ENCODE assay signal across 9 cellular contexts in the genomic region with DNA sequence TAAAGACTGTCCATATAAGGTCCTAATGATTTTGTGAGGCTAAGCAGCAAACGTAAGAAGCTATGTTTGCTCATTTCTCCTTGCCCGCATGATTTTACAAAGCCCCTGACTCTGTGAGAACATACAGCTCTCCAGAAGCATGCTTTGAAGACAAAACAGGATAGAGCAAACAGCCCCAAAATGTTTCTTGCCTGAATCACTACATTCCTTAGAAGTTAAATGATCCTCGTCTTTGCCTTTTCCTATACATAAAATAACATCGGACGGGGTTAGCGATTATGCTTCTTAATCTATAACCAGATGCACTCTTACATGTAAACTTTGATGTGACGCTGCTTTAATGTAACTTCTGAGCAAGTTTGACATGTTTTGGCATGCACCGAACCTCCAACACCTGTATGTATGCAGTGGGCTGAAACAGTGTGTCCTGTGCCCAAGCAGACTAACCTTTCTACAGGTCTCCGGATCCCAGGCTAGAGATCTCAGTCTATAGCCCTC.
A peak's percentile ranks its signal among the peaks of the same experiment; 100 is the strongest.
DNase-seq lines count a peak whose midpoint lies in the region; ATAC-seq, FAIRE-seq and TF ChIP-seq lines count a peak whose summit lies in the region.
"Had no signal": no experiment of that assay in that cellular context is flagged by ENCODE, and none has a peak within 500 bp of the region (broad histone marks: within the 10 kb centered on the region; RNA-seq: fewer than 3 reads in every experiment).

No MANE protein-coding gene starts in this region.

- no peak overlapping the region for H3K27ac ChIP-seq in OCI-LY7 (ENCODE audit: low read depth, low read length, poor library complexity, severe bottlenecking)

- H3K36me3 ChIP-seq in OCI-LY7 (ENCODE audit: insufficient read depth, low read length), result no peaks in the 10 kb centered on the region

- H3K4me2 ChIP-seq in OCI-LY7 (ENCODE audit: low read length), result no peak overlapping the region

- no peak for FAIRE-seq in D721Med (lab: Jason Lieb, UNC)

- H4K20me1 ChIP-seq in OCI-LY7 (ENCODE audit: insufficient read depth, low read length), result no peaks in the 10 kb centered on the region

- POLR2A ChIA-PET in OCI-LY7 (lab: Charles Lee), result interaction anchor here (0.7 kb wide), 1 partner anchor 33 kb away, joined by 4 read pairs; no protein-coding TSS in a partner anchor

- H3K9me2 ChIP-seq in OCI-LY7 (ENCODE audit: insufficient read depth, low read length), result no peaks in the 10 kb centered on the region

- H3K79me2 ChIP-seq in OCI-LY7 (ENCODE audit: insufficient read depth, low read depth, low read length), result no peaks in the 10 kb centered on the region

- no peaks in the 10 kb centered on the region for H3K4me1 ChIP-seq in OCI-LY7 (ENCODE audit: insufficient read depth, low read length, poor library complexity, severe bottlenecking)

- ATAC-seq in GM18873 (IDR thresholded peaks at IDR 0.05; ENCODE audit: low FRiP score, unreplicated experiment) (no peak), GM19328 (IDR thresholded peaks at IDR 0.05; ENCODE audit: unreplicated experiment) (no peak)

- intact Hi-C loops in OCI-LY7 (cut with micrococcal nuclease; ENCODE audit: unreplicated experiment), result no loop called here

- peak; percentile 55 for DNase-seq in HS-5 (ENCODE audit: low read depth)
- peak; percentile 84 for DNase-seq in astrocyte of the hippocampus (ENCODE audit: low read depth, low spot score)
- peak; percentile 80 for DNase-seq in islet precursor cell
- no peak for DNase-seq in D721Med (ENCODE audit: insufficient read length, low spot score)
- no peak for DNase-seq in OCI-LY7 (ENCODE audit: low spot score)
- DNase-seq: OCI-M1, T-helper 9 cell had no signal

- TF ChIP-seq CTCF in D721Med (IDR thresholded peaks at IDR 0.05; ENCODE audit: insufficient read depth, missing control alignments) (no peak), OCI-LY7 (conservative IDR thresholded peaks at IDR 0.05; ENCODE audit: low read length) (no peak)

- H2AFZ ChIP-seq in OCI-LY7 (ENCODE audit: low read length), result no peak overlapping the region

- CTCF ChIA-PET in OCI-LY7 (lab: Charles Lee; ENCODE audit: unreplicated experiment), result no interaction called here

- H3K9me3 ChIP-seq in OCI-LY7 (ENCODE audit: low read length), result no peaks in the 10 kb centered on the region

- H3K4me3 ChIP-seq in OCI-LY7 (ENCODE audit: low read depth, low read length, poor library complexity, severe bottlenecking), result no peak overlapping the region

- BruUV-seq in OCI-LY7 (replicated peaks; lab: Mats Ljungman, UMichigan), result no TSS peak

Comparison
In these comparisons a context has a peak if more than half of its experiments do, and no peak if none do; other contexts are left out.
1. DNase-seq: peak in HS-5 (single experiment), astrocyte of the hippocampus (single experiment) and islet precursor cell (single experiment); none in D721Med (single experiment) and OCI-LY7 (single experiment).